Comparison of ENCODE assay signal across 15 cellular contexts in the genomic region with DNA sequence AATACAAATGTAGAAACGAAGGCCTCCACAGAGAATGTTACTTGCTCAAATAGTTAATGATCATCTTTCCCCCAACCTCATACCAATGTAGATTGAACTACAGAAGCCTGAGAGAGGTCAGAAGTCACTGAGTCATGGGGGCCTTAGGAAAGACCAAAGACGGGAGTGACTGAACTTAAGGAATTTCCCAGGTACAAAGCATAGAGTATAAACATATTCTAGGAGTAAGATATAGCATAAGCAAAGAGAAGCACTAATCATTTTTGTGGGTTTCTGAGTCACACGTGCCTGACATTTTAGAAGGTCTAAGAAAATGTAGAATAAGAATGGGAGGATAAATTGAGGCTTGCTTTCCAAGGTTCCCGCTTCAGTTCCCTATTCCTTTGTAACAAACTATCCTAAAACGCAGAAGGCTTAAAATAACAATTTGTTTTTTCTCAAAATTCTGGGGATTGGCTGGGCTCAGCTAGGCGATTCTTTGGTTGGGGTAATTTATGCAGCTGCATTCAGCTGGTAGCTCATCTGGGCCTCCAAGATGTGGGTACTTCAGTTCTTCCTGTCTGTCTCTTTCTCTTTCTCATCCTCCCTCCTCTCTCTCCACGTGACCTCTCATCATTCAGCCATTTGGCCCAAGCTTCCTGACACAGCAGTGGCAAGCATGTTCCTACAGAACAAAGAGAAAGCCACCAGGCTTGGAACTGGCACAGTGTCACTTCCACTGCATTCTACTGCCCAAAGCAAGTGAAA.
A peak's percentile ranks its signal among the peaks of the same experiment; 100 is the strongest.
DNase-seq lines count a peak whose midpoint lies in the region; ATAC-seq, FAIRE-seq and TF ChIP-seq lines count a peak whose summit lies in the region.
"Had no signal": no experiment of that assay in that cellular context is flagged by ENCODE, and none has a peak within 500 bp of the region (broad histone marks: within the 10 kb centered on the region; RNA-seq: fewer than 3 reads in every experiment).

No MANE protein-coding gene starts in this region.

- peaks cover 3% of the 10 kb centered on the region for H3K36me3 ChIP-seq in astrocyte (ENCODE audit: insufficient read depth, low read length)
- H3K36me3 ChIP-seq: HAP-1, uterus had no signal

- peaks cover 18% of the 10 kb centered on the region for H3K79me2 ChIP-seq in astrocyte (ENCODE audit: insufficient read depth, low read length)

- no peaks in the 10 kb centered on the region for H3K27me3 Mint-ChIP-seq in activated CD4-positive, alpha-beta T cell treated with anti-CD3 and anti-CD28 coated beads for 36 hours
- H3K27me3 Mint-ChIP-seq in astrocyte (ENCODE audit: low read depth, unreplicated experiment) = no peaks in the 10 kb centered on the region
- H3K27me3 Mint-ChIP-seq in naive thymus-derived CD8-positive, alpha-beta T cell = no peaks in the 10 kb centered on the region

- H3K36me3 Mint-ChIP-seq in activated CD4-positive, alpha-beta T cell treated with anti-CD3 and anti-CD28 coated beads for 36 hours (ENCODE audit: low read depth) = peaks cover 66% of the 10 kb centered on the region
- H3K36me3 Mint-ChIP-seq in astrocyte (ENCODE audit: low read depth, unreplicated experiment) = peaks cover 7% of the 10 kb centered on the region
- H3K36me3 Mint-ChIP-seq in naive thymus-derived CD8-positive, alpha-beta T cell = peaks cover 14 to 76% (median 35%) of the 10 kb centered on the region in 3 donors

- TF ChIP-seq CTCF in astrocyte (IDR thresholded peaks at IDR 0.05; ENCODE audit: insufficient read depth, low read depth, low read length) = no peak

- H3K4me3 ChIP-seq in astrocyte (ENCODE audit: insufficient read depth, low read depth, low read length) = peak overlapping the region; percentile 14
- H3K4me3 ChIP-seq: body of pancreas, HAP-1, spleen, uterus had no signal

- peaks cover 26% of the 10 kb centered on the region for H3K4me1 ChIP-seq in astrocyte (ENCODE audit: insufficient read depth, low read length)
- H3K4me1 ChIP-seq: HAP-1, uterus had no signal

- peak; percentile 22 for DNase-seq in activated CD4-positive, alpha-beta T cell treated with anti-CD3 and anti-CD28 coated beads for 36 hours
- DNase-seq in activated CD4-positive, alpha-beta T cell treated with anti-CD3 and anti-CD28 coated beads, Interleukin-2, amount 50 U/mL, for 1 hour = no peak
- DNase-seq in HS-5 (ENCODE audit: low read depth) (peak; percentile 40), astrocyte (ENCODE audit: low read depth) (peak; percentile 90), KBM-7 (no peak)
- DNase-seq in naive thymus-derived CD8-positive, alpha-beta T cell = no peak
- DNase-seq: body of pancreas, NCI-H2081 treated with DMSO at 0.1 percent for 48 hours, spleen, uterus had no signal

- peak overlapping the region; percentile 52 for H3K4me2 ChIP-seq in astrocyte (ENCODE audit: low read length)

- peak overlapping the region; percentile 58 for H3K9ac ChIP-seq in astrocyte (ENCODE audit: low read length)

- peak overlapping the region; percentile 77 for H3K27ac Mint-ChIP-seq in activated CD4-positive, alpha-beta T cell treated with anti-CD3 and anti-CD28 coated beads for 36 hours
- H3K27ac Mint-ChIP-seq in astrocyte (ENCODE audit: unreplicated experiment) = peak overlapping the region; percentile 58
- H3K27ac Mint-ChIP-seq in naive thymus-derived CD8-positive, alpha-beta T cell = peak overlapping the region; percentile 6 to 80 (median 66)
- H3K27ac Mint-ChIP-seq: T-helper 1 cell treated with Interleukin-12 subunit alpha and Interleukin-12 subunit beta and Interleukin-4 antibody, amounts not matched to agents 30 μg/mL and 1 μg/mL, for 36 hours had no signal

- H3K4me3 Mint-ChIP-seq in activated CD4-positive, alpha-beta T cell treated with anti-CD3 and anti-CD28 coated beads for 36 hours = no peak overlapping the region
- H3K4me3 Mint-ChIP-seq in astrocyte (ENCODE audit: unreplicated experiment) = no peak overlapping the region
- H3K4me3 Mint-ChIP-seq in naive thymus-derived CD8-positive, alpha-beta T cell = peak overlapping the region in 6 of 10 donors; percentile 2 to 69 (median 18)
- H3K4me3 Mint-ChIP-seq: T-helper 1 cell treated with Interleukin-12 subunit alpha and Interleukin-12 subunit beta and Interleukin-4 antibody, amounts not matched to agents 30 μg/mL and 1 μg/mL, for 36 hours had no signal

- H3K27me3 ChIP-seq in astrocyte (ENCODE audit: insufficient read depth, low read length) = no peaks in the 10 kb centered on the region
- H3K27me3 ChIP-seq: body of pancreas, spleen, uterus had no signal

- no peak for FAIRE-seq in astrocyte (lab: Jason Lieb, UNC)
- FAIRE-seq: endometrium had no signal

- H3K4me1 Mint-ChIP-seq in activated CD4-positive, alpha-beta T cell treated with anti-CD3 and anti-CD28 coated beads for 36 hours = peaks cover 71% of the 10 kb centered on the region
- peaks cover 36% of the 10 kb centered on the region for H3K4me1 Mint-ChIP-seq in astrocyte (ENCODE audit: low read depth, unreplicated experiment)
- H3K4me1 Mint-ChIP-seq in naive thymus-derived CD8-positive, alpha-beta T cell = peaks cover 51 to 86% (median 71%) of the 10 kb centered on the region in 4 donors

- intact Hi-C loops in activated CD4-positive, alpha-beta T cell treated with anti-CD3 and anti-CD28 coated beads for 36 hours (cut with DNase I, micrococcal nuclease) = loop anchor here in 1 of 2 experiments (2.0 kb wide), 1 partner anchor 28 kb away; no protein-coding TSS in a partner anchor

- no peaks in the 10 kb centered on the region for H3K9me3 ChIP-seq in astrocyte (ENCODE audit: insufficient read depth, low read depth, low read length)
- H3K9me3 ChIP-seq: body of pancreas, HAP-1, uterus had no signal

- CTCF ChIA-PET in activated CD4-positive, alpha-beta T cell treated with anti-CD3 and anti-CD28 coated beads for 36 hours (lab: Charles Lee) = interaction anchor here (1.1 to 1.2 kb wide), 2 partner anchors 9 to 29 kb away, joined by 3 read pairs; no protein-coding TSS in a partner anchor

- peak overlapping the region; percentile 74 for H3K27ac ChIP-seq in astrocyte (ENCODE audit: low read depth, low read length)
- H3K27ac ChIP-seq: body of pancreas, uterus had no signal

- POLR2A ChIA-PET in activated CD4-positive, alpha-beta T cell treated with anti-CD3 and anti-CD28 coated beads for 36 hours (lab: Charles Lee) = no interaction called here
- POLR2A ChIA-PET in naive thymus-derived CD8-positive, alpha-beta T cell (lab: Charles Lee) = interaction anchor here (0.6 to 1.4 kb wide), 4 partner anchors 8 to 168 kb away, joined by 3 to 6 read pairs (median 4); no protein-coding TSS in a partner anchor

- in situ Hi-C loops in KBM-7 (cut with MboI; ENCODE audit: low pct_unique_long_range_greater_than_20kb, low sequenced_read_pairs) = no loop called here

- peaks cover 21% of the 10 kb centered on the region for H3K9me3 Mint-ChIP-seq in activated CD4-positive, alpha-beta T cell treated with anti-CD3 and anti-CD28 coated beads for 36 hours (ENCODE audit: low read depth)
- H3K9me3 Mint-ChIP-seq in astrocyte (ENCODE audit: unreplicated experiment) = no peaks in the 10 kb centered on the region
- peaks cover 0 to 10% (median 0%) of the 10 kb centered on the region in 9 donors for H3K9me3 Mint-ChIP-seq in naive thymus-derived CD8-positive, alpha-beta T cell

- H2AFZ ChIP-seq in astrocyte (ENCODE audit: low read depth, low read length) = no peak overlapping the region

- peak; percentile 64 for ATAC-seq in activated CD4-positive, alpha-beta T cell treated with anti-CD3 and anti-CD28 coated beads for 36 hours
- ATAC-seq in naive thymus-derived CD8-positive, alpha-beta T cell = peak; percentile 32 to 46
- no peak for ATAC-seq in GM18861 (IDR thresholded peaks at IDR 0.05; ENCODE audit: unreplicated experiment)
- no peak for ATAC-seq in GM21528 (IDR thresholded peaks at IDR 0.05; ENCODE audit: low FRiP score, unreplicated experiment)
- ATAC-seq: body of pancreas had no signal

- peaks cover 4% of the 10 kb centered on the region for H4K20me1 ChIP-seq in astrocyte (ENCODE audit: insufficient read depth, low read length)

Comparison
In these comparisons a context has a peak if more than half of its experiments do, and no peak if none do; other contexts are left out.
1. DNase-seq: peak in activated CD4-positive, alpha-beta T cell treated with anti-CD3 and anti-CD28 coated beads for 36 hours (single experiment), HS-5 (single experiment) and astrocyte (single experiment); none in activated CD4-positive, alpha-beta T cell treated with anti-CD3 and anti-CD28 coated beads, Interleukin-2, amount 50 U/mL, for 1 hour (single experiment), naive thymus-derived CD8-positive, alpha-beta T cell (0 of 10) and KBM-7 (single experiment).
2. ATAC-seq: peak in activated CD4-positive, alpha-beta T cell treated with anti-CD3 and anti-CD28 coated beads for 36 hours (single experiment) and naive thymus-derived CD8-positive, alpha-beta T cell (2 of 2); none in GM18861 (single experiment) and GM21528 (single experiment).
3. H3K4me3 Mint-ChIP-seq: peak in naive thymus-derived CD8-positive, alpha-beta T cell (6 of 10); none in activated CD4-positive, alpha-beta T cell treated with anti-CD3 and anti-CD28 coated beads for 36 hours (single experiment) and astrocyte (single experiment).
4. Peak in every context shown above with its lines, with median percentiles within 50 percentile points of each other: H3K27ac Mint-ChIP-seq.